Comparison of ENCODE assay signal across 32 cellular contexts in the genomic region with DNA sequence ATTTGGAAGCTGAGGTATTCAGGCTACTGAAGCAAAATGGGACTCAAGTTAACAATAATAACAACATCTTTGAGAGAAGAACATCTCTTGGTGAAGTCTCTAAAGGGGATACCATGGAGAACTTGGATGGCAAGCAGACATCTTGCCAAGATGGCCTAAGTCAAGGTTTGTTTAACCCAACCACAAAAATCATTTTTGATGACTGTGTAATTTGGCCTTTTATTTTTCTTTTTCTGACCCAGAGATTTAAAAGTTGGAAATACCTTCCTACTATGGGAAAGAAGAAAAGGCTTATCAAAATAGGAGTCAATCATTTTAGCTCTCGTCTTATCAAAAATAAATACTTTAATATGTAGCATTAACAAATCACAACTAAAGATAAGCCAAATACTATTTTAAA.
"Had no signal": no experiment of that assay in that cellular context is flagged by ENCODE, and none has a peak within 500 bp of the region (broad histone marks: within the 10 kb centered on the region; RNA-seq: fewer than 3 reads in every experiment).

No MANE protein-coding gene starts in this region.

- H3K36me3 Mint-ChIP-seq: naive thymus-derived CD8-positive, alpha-beta T cell; stimulated activated memory B cell treated with anti-CD40 and anti-IgM and Interleukin-4, amounts not matched to agents 10 μg/mL and 1 μg/mL and 100 μg/mL, for 72 hours had no signal

- H3K27ac Mint-ChIP-seq: naive thymus-derived CD8-positive, alpha-beta T cell; neural progenitor cell; progenitor cell of endocrine pancreas; stimulated activated memory B cell treated with anti-CD40 and anti-IgM and Interleukin-4, amounts not matched to agents 10 μg/mL and 1 μg/mL and 100 μg/mL, for 72 hours; stimulated activated naive CD8-positive, alpha-beta T cell treated with anti-CD3 and anti-CD28 coated beads, Interleukin-15, amount 100 ng/mL, for 72 hours; type B pancreatic cell had no signal

- H3K4me3 Mint-ChIP-seq: naive thymus-derived CD8-positive, alpha-beta T cell; nephron; neural progenitor cell; stimulated activated memory B cell treated with anti-CD40 and anti-IgM and Interleukin-4, amounts not matched to agents 10 μg/mL and 1 μg/mL and 100 μg/mL, for 72 hours; stimulated activated naive CD8-positive, alpha-beta T cell treated with anti-CD3 and anti-CD28 coated beads, Interleukin-15, amount 100 ng/mL, for 72 hours; type B pancreatic cell had no signal

- H3K4me1 Mint-ChIP-seq: naive thymus-derived CD8-positive, alpha-beta T cell; stimulated activated memory B cell treated with anti-CD40 and anti-IgM and Interleukin-4, amounts not matched to agents 10 μg/mL and 1 μg/mL and 100 μg/mL, for 72 hours; stimulated activated naive CD8-positive, alpha-beta T cell treated with anti-CD3 and anti-CD28 coated beads, Interleukin-15, amount 100 ng/mL, for 72 hours had no signal

- H3K9me3 ChIP-seq: ovary, psoas muscle, spleen, suprapubic skin, testis, tibial artery, transverse colon, upper lobe of right lung, vagina had no signal

- H3K4me3 ChIP-seq: neural progenitor cell, ovary, psoas muscle, skin epidermis, smooth muscle cell, spleen, suprapubic skin, testis, tibial artery, transverse colon, upper lobe of right lung, vagina had no signal

- H3K79me2 ChIP-seq: parathyroid adenoma had no signal

- H2AFZ ChIP-seq: neural progenitor cell, parathyroid adenoma had no signal

- H3K4me2 ChIP-seq: neural progenitor cell, smooth muscle cell had no signal

- H3K9me3 Mint-ChIP-seq: naive thymus-derived CD8-positive, alpha-beta T cell; nephron; neural progenitor cell; stimulated activated memory B cell treated with anti-CD40 and anti-IgM and Interleukin-4, amounts not matched to agents 10 μg/mL and 1 μg/mL and 100 μg/mL, for 72 hours; stimulated activated naive CD8-positive, alpha-beta T cell treated with anti-CD3 and anti-CD28 coated beads, Interleukin-15, amount 100 ng/mL, for 72 hours; type B pancreatic cell had no signal

- H3K4me1 ChIP-seq: parathyroid adenoma, psoas muscle, spleen, testis, tibial artery, upper lobe of right lung, vagina had no signal

- H3K9ac ChIP-seq: neural progenitor cell, parathyroid adenoma had no signal

- H3K27me3 ChIP-seq: neural progenitor cell, ovary, spleen, suprapubic skin, testis, tibial artery, transverse colon, upper lobe of right lung, vagina had no signal

- H3K27ac ChIP-seq: neural progenitor cell, ovary, parathyroid adenoma, psoas muscle, skin epidermis, spleen, suprapubic skin, testis, tibial artery, transverse colon, upper lobe of right lung, vagina had no signal

- FAIRE-seq: urothelium cell line had no signal

- DNase-seq: naive thymus-derived CD8-positive, alpha-beta T cell; occipital lobe; ovary; posterior cingulate gyrus; psoas muscle; right cardiac atrium; spleen; stimulated activated CD4-positive, alpha-beta T cell treated with anti-CD3 and anti-CD28 coated beads, Interleukin-12 subunit alpha, Interleukin-12 subunit beta, amount 100 ng/mL, for 4 hours; stimulated activated CD4-positive, alpha-beta T cell treated with anti-CD3 and anti-CD28 coated beads, Interleukin-1b, Interleukin-23, amount 100 ng/mL, for 48 hours; stimulated activated CD4-positive, alpha-beta T cell treated with anti-CD3 and anti-CD28 coated beads, Interleukin-4, amount 100 ng/mL, for 1 hour; stimulated activated CD4-positive, alpha-beta T cell treated with anti-CD3 and anti-CD28 coated beads, Interleukin-4, amount 100 ng/mL, for 4 hours; stimulated activated CD8-positive, alpha-beta memory T cell treated with anti-CD3 and anti-CD28 coated beads, Interleukin-4, amount 100 ng/mL, for 48 hours; stimulated activated naive CD4-positive, alpha-beta T cell; stimulated activated naive CD8-positive, alpha-beta T cell treated with anti-CD3 and anti-CD28 coated beads, Interleukin-15, amount 100 ng/mL, for 72 hours; stimulated activated naive CD8-positive, alpha-beta T cell treated with anti-CD3 and anti-CD28 coated beads, Interleukin-15, Interleukin-2, amounts not matched to agents 100 U/mL and 50 U/mL, for 24 hours; substantia nigra; testis; tibial artery; transverse colon; upper lobe of right lung had no signal

- H3K27me3 Mint-ChIP-seq: progenitor cell of endocrine pancreas; stimulated activated memory B cell treated with anti-CD40 and anti-IgM and Interleukin-4, amounts not matched to agents 10 μg/mL and 1 μg/mL and 100 μg/mL, for 72 hours; stimulated activated naive CD8-positive, alpha-beta T cell treated with anti-CD3 and anti-CD28 coated beads, Interleukin-15, amount 100 ng/mL, for 72 hours; type B pancreatic cell had no signal

- H3K36me3 ChIP-seq: neural progenitor cell, ovary, spleen, suprapubic skin, tibial artery, transverse colon, upper lobe of right lung, vagina had no signal

- ATAC-seq: naive thymus-derived CD8-positive, alpha-beta T cell; psoas muscle; right cardiac atrium; sciatic nerve; stimulated activated memory B cell treated with anti-CD40 and anti-IgM and Interleukin-4, amounts not matched to agents 10 μg/mL and 1 μg/mL and 100 μg/mL, for 72 hours; stimulated activated naive CD8-positive, alpha-beta T cell treated with anti-CD3 and anti-CD28 coated beads, Interleukin-15, amount 100 ng/mL, for 72 hours; stimulated activated naive CD8-positive, alpha-beta T cell treated with anti-CD3 and anti-CD28 coated beads, Interleukin-15, Interleukin-2, amounts not matched to agents 100 U/mL and 50 U/mL, for 24 hours; upper lobe of right lung had no signal
